8 cellular contexts compared by ENCODE assay signal in genomic region chr16:50368410-50369132, GRCh38. TPM values are rescaled to one million over a fixed set of nuclear protein-coding genes. Genes with fewer than 3 reads are reported as not detected.
DNase-seq lines count a peak whose midpoint lies in the region; ATAC-seq and TF ChIP-seq lines count a peak whose summit lies in the region.

Gene BRD7 (minus strand): TSS chr16:50368988. CDS start chr16:50368774, 214 bp downstream.

- H3K36me3 ChIP-seq in BLaER1 (peaks cover 22% of the 10 kb centered on the region), Peyer's patch (peaks cover 0 to 19% (median 0%) of the 10 kb centered on the region in 3 donors), stomach (peaks cover 8 to 28% (median 21%) of the 10 kb centered on the region in 4 donors)

- no peak for TF ChIP-seq EP300 in stomach (IDR thresholded peaks at IDR 0.05)

- TF ChIP-seq POLR2A in Peyer's patch (IDR thresholded peaks at IDR 0.05) (peak in 1 of 2 donors; percentile 23), stomach (IDR thresholded peaks at IDR 0.05) (no peak)

- no peaks in the 10 kb centered on the region for H3K27me3 ChIP-seq in BLaER1
- no peaks in the 10 kb centered on the region for H3K27me3 ChIP-seq in Peyer's patch
- no peaks in the 10 kb centered on the region for H3K27me3 ChIP-seq in stomach

- ATAC-seq in GM19035 (IDR thresholded peaks at IDR 0.05; ENCODE audit: unreplicated experiment): peak; percentile 77
- ATAC-seq in HG03196 (IDR thresholded peaks at IDR 0.05; ENCODE audit: unreplicated experiment): peak; percentile 66

- intact Hi-C loops in activated T-helper 1 cell treated with anti-CD3 and anti-CD28 coated beads, Interleukin-12 subunit alpha, Interleukin-12 subunit beta, Interleukin-2, Interleukin-4 antibody, amounts not matched to agents 30 ng/mL and 10 ng/mL and 1 ng/mL, durations not matched to agents 14 hours and 24 hours and 36 hours (cut with micrococcal nuclease): loop anchor here (1.0 to 2.0 kb wide), 9 partner anchors 41 to 438 kb away; partner anchors contain the start of genes CNEP1R1, HEATR3 and NKD1
- intact Hi-C loops in stomach (cut with DNase I; ENCODE audit: low total_unique reads): no loop called here

- peak within 1 kb of the TSS; percentile 96 for H3K4me3 Mint-ChIP-seq in activated T-helper 1 cell treated with anti-CD3 and anti-CD28 coated beads, Interleukin-12 subunit alpha, Interleukin-12 subunit beta, Interleukin-2, Interleukin-4 antibody, amounts not matched to agents 30 ng/mL and 10 ng/mL and 1 ng/mL, durations not matched to agents 14 hours and 24 hours and 36 hours
- peak within 1 kb of the TSS; percentile 90 for H3K4me3 Mint-ChIP-seq in neural crest cell

- H3K4me2 ChIP-seq in BLaER1: peak within 1 kb of the TSS; percentile 96

- DNase-seq in Peyer's patch: peak; percentile 43 to 86 (median 71)
- peak; percentile 56 for DNase-seq in activated T-helper 1 cell treated with anti-CD3 and anti-CD28 coated beads, Interleukin-12 subunit alpha, Interleukin-12 subunit beta, Interleukin-2, Interleukin-4 antibody, amounts not matched to agents 30 ng/mL and 10 ng/mL and 1 ng/mL, durations not matched to agents 14 hours and 24 hours and 36 hours (ENCODE audit: low spot score)
- DNase-seq in fibroblast of villous mesenchyme (ENCODE audit: low read depth): peak; percentile 60
- DNase-seq in neural crest cell (ENCODE audit: low read depth, low spot score): peak; percentile 72
- peak; percentile 66 for DNase-seq in stomach

- peaks cover 49% of the 10 kb centered on the region for H4K20me1 ChIP-seq in BLaER1

- no peaks in the 10 kb centered on the region for H3K27me3 Mint-ChIP-seq in activated T-helper 1 cell treated with anti-CD3 and anti-CD28 coated beads, Interleukin-12 subunit alpha, Interleukin-12 subunit beta, Interleukin-2, Interleukin-4 antibody, amounts not matched to agents 30 ng/mL and 10 ng/mL and 1 ng/mL, durations not matched to agents 14 hours and 24 hours and 36 hours (ENCODE audit: insufficient read depth)
- no peaks in the 10 kb centered on the region for H3K27me3 Mint-ChIP-seq in neural crest cell (ENCODE audit: low read depth)

- 0 to 1% (median 1%) methylated on average over 45 to 103 of the region's 109 CpGs for WGBS in stomach, 5 donors

- H3K4me3 ChIP-seq in BLaER1: peak within 1 kb of the TSS; percentile 99
- peak within 1 kb of the TSS; percentile 94 to 99 (median 94) for H3K4me3 ChIP-seq in Peyer's patch
- H3K4me3 ChIP-seq in fibroblast of villous mesenchyme (ENCODE audit: low read depth, low read length): peak within 1 kb of the TSS; percentile 74
- H3K4me3 ChIP-seq in stomach: peak within 1 kb of the TSS; percentile 98 to 100 (median 100)

- H3K36me3 Mint-ChIP-seq in activated T-helper 1 cell treated with anti-CD3 and anti-CD28 coated beads, Interleukin-12 subunit alpha, Interleukin-12 subunit beta, Interleukin-2, Interleukin-4 antibody, amounts not matched to agents 30 ng/mL and 10 ng/mL and 1 ng/mL, durations not matched to agents 14 hours and 24 hours and 36 hours (ENCODE audit: low read depth): peaks cover 33% of the 10 kb centered on the region
- H3K36me3 Mint-ChIP-seq in neural crest cell (ENCODE audit: low read depth): peaks cover 4% of the 10 kb centered on the region

- TF ChIP-seq CTCF in Peyer's patch (IDR thresholded peaks at IDR 0.05) (peak in 5 of 6 experiments; percentile 48 to 70 (median 57)), fibroblast of villous mesenchyme (IDR thresholded peaks at IDR 0.05; ENCODE audit: insufficient read depth, low read depth, low read length) (peak; percentile 9), neural crest cell (conservative IDR thresholded peaks at IDR 0.05) (peak; percentile 62), stomach (IDR thresholded peaks at IDR 0.05) (peak in 3 of 7 experiments; percentile 36 to 93 (median 69))

- peak within 1 kb of the TSS; percentile 95 for H3K27ac ChIP-seq in BLaER1
- H3K27ac ChIP-seq in Peyer's patch: peak within 1 kb of the TSS; percentile 72 to 85 (median 78)
- H3K27ac ChIP-seq in stomach: peak within 1 kb of the TSS; percentile 67 to 87 (median 80)

- peaks cover 35% of the 10 kb centered on the region for H3K4me1 ChIP-seq in BLaER1
- H3K4me1 ChIP-seq in Peyer's patch: peaks cover 0 to 20% (median 9%) of the 10 kb centered on the region in 4 donors
- peaks cover 20 to 58% (median 46%) of the 10 kb centered on the region in 4 donors for H3K4me1 ChIP-seq in stomach

- H3K9me3 ChIP-seq in BLaER1: no peaks in the 10 kb centered on the region
- no peaks in the 10 kb centered on the region for H3K9me3 ChIP-seq in Peyer's patch
- no peaks in the 10 kb centered on the region for H3K9me3 ChIP-seq in stomach

- H3K9ac ChIP-seq in BLaER1: peak within 1 kb of the TSS; percentile 96

- no peaks in the 10 kb centered on the region for H3K9me3 Mint-ChIP-seq in activated T-helper 1 cell treated with anti-CD3 and anti-CD28 coated beads, Interleukin-12 subunit alpha, Interleukin-12 subunit beta, Interleukin-2, Interleukin-4 antibody, amounts not matched to agents 30 ng/mL and 10 ng/mL and 1 ng/mL, durations not matched to agents 14 hours and 24 hours and 36 hours
- peaks cover 2% of the 10 kb centered on the region for H3K9me3 Mint-ChIP-seq in neural crest cell

- H3K27ac Mint-ChIP-seq in activated T-helper 1 cell treated with anti-CD3 and anti-CD28 coated beads, Interleukin-12 subunit alpha, Interleukin-12 subunit beta, Interleukin-2, Interleukin-4 antibody, amounts not matched to agents 30 ng/mL and 10 ng/mL and 1 ng/mL, durations not matched to agents 14 hours and 24 hours and 36 hours: peak within 1 kb of the TSS; percentile 94
- peak within 1 kb of the TSS; percentile 93 for H3K27ac Mint-ChIP-seq in neural crest cell (ENCODE audit: unreplicated experiment)

- H3K4me1 Mint-ChIP-seq in activated T-helper 1 cell treated with anti-CD3 and anti-CD28 coated beads, Interleukin-12 subunit alpha, Interleukin-12 subunit beta, Interleukin-2, Interleukin-4 antibody, amounts not matched to agents 30 ng/mL and 10 ng/mL and 1 ng/mL, durations not matched to agents 14 hours and 24 hours and 36 hours (ENCODE audit: low read depth): peaks cover 51% of the 10 kb centered on the region
- H3K4me1 Mint-ChIP-seq in neural crest cell: peaks cover 48% of the 10 kb centered on the region

RNA-seq across cellular contexts. Expression of gene BRD7, which starts in this region (rescaled TPM):
- 10 to 100 TPM; 27.8 to 46.2 (median 36.8) TPM for total RNA-seq in Peyer's patch
- total RNA-seq in activated T-helper 1 cell treated with anti-CD3 and anti-CD28 coated beads, Interleukin-12 subunit alpha, Interleukin-12 subunit beta, Interleukin-2, Interleukin-4 antibody, amounts not matched to agents 30 ng/mL and 10 ng/mL and 1 ng/mL, durations not matched to agents 14 hours and 24 hours and 36 hours: 88.8 and 91.0 TPM in 2 replicates
- 29.0 and 31.5 TPM in 2 replicates for total RNA-seq in fibroblast of villous mesenchyme
- 130 and 163 TPM in 2 replicates for total RNA-seq in neural crest cell
- total RNA-seq in stomach: 10 to 100 TPM in 4 of 5 donors, 1 to 10 TPM in 1; 9.3 to 71.8 (median 25.0) TPM
- polyA plus RNA-seq in stomach: 10 to 100 TPM; 35.0 to 65.8 (median 52.3) TPM

Comparison
In these comparisons a context has a peak if more than half of its experiments do, and no peak if none do; other contexts are left out.
1. Peak in every context shown above with its lines: DNase-seq, ATAC-seq, H3K4me3 ChIP-seq and H3K27ac ChIP-seq.